Comparison of ENCODE assay signal across 8 cellular contexts in the genomic region with DNA sequence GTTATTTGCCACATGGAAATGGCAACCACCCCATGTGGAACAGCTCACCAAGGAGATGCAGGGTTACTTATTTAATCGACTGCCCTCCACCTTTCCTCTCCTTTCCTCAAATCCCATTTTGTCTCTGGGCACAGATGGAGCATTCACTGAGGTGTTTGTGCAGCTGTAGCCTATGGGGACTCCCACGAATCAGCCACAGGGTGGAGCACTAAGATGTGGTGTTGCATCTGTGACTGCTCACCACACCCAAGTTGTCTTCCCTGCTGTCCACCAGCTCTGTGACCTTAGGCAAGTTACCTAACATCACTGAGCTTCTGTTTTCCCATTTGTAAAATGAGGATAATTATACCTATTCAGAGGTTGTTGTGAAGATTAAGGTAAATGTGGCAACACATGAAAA.
DNase-seq lines count a peak whose midpoint lies in the region; ATAC-seq and TF ChIP-seq lines count a peak whose summit lies in the region.

No MANE protein-coding gene starts in this region.

- H3K27ac ChIP-seq in hepatocyte, result no peak overlapping the region

- no peaks in the 10 kb centered on the region for H3K9me3 ChIP-seq in hepatocyte (ENCODE audit: low read depth)

- H3K36me3 ChIP-seq in hepatocyte (replicated peaks; ENCODE audit: insufficient read depth, low read depth), result no peaks in the 10 kb centered on the region

- peak; percentile 44 for TF ChIP-seq CTCF in GM12874 (IDR thresholded peaks at IDR 0.05; ENCODE audit: insufficient read depth, low read depth, low read length)
- peak; percentile 19 for TF ChIP-seq CTCF in hepatocyte (IDR thresholded peaks at IDR 0.05; ENCODE audit: poor library complexity)
- peak; percentile 40 for TF ChIP-seq CTCF in type B pancreatic cell (conservative IDR thresholded peaks at IDR 0.05)

- H2AFZ ChIP-seq in hepatocyte, result no peak overlapping the region

- H4K20me1 ChIP-seq in hepatocyte (ENCODE audit: insufficient read depth, poor library complexity, severe bottlenecking), result no peaks in the 10 kb centered on the region

- no peaks in the 10 kb centered on the region for H3K9me2 ChIP-seq in hepatocyte (replicated peaks; ENCODE audit: insufficient read depth)

- no peak overlapping the region for H3K4me3 ChIP-seq in hepatocyte

- H3K27ac Mint-ChIP-seq in type B pancreatic cell, result no peak overlapping the region

- ATAC-seq in HG03280 (IDR thresholded peaks at IDR 0.05; ENCODE audit: unreplicated experiment) (peak; percentile 51), HG03439 (IDR thresholded peaks at IDR 0.05; ENCODE audit: unreplicated experiment) (no peak)

- no peaks in the 10 kb centered on the region for H3K27me3 Mint-ChIP-seq in type B pancreatic cell

- H3K36me3 Mint-ChIP-seq in type B pancreatic cell, result no peaks in the 10 kb centered on the region

- H3K27me3 ChIP-seq in hepatocyte, result no peaks in the 10 kb centered on the region

- WGBS in hepatocyte (ENCODE audit: low lambda C conversion rate, missing lambda C conversion rate), result 56% methylated on average over 2 of the region's 2 CpGs

- peaks cover 11% of the 10 kb centered on the region for H3K9me3 Mint-ChIP-seq in type B pancreatic cell

- no peaks in the 10 kb centered on the region for H3K4me1 Mint-ChIP-seq in type B pancreatic cell (ENCODE audit: unreplicated experiment)

- peak; percentile 28 for DNase-seq in activated CD4-positive, CD25-positive, alpha-beta regulatory T cell treated with anti-CD3 and anti-CD28 coated beads, Interleukin-2, amount 50 U/mL, for 72 hours
- DNase-seq in hepatocyte (ENCODE audit: low spot score) (peak; percentile 16), type B pancreatic cell (ENCODE audit: extremely low spot score, unreplicated experiment) (no peak), ureter (ENCODE audit: low spot score) (no peak), COR-L47 (lab: John Stamatoyannopoulos, UW) (no peak)

- H3K4me1 ChIP-seq in hepatocyte (ENCODE audit: insufficient read depth), result no peaks in the 10 kb centered on the region

- no peak overlapping the region for H3K4me2 ChIP-seq in hepatocyte

- no peak overlapping the region for H3K4me3 Mint-ChIP-seq in type B pancreatic cell

- H3K79me2 ChIP-seq in hepatocyte, result no peaks in the 10 kb centered on the region

Comparison
In these comparisons a context has a peak if more than half of its experiments do, and no peak if none do; other contexts are left out.
1. DNase-seq: peak in activated CD4-positive, CD25-positive, alpha-beta regulatory T cell treated with anti-CD3 and anti-CD28 coated beads, Interleukin-2, amount 50 U/mL, for 72 hours (single experiment) and hepatocyte (single experiment); none in type B pancreatic cell (single experiment), ureter (single experiment) and COR-L47 (single experiment).
2. Peak in every context shown above with its lines, with median percentiles within 50 percentile points of each other: CTCF ChIP-seq.